ENCODE assay signal across 2 cellular contexts in the genomic region with DNA sequence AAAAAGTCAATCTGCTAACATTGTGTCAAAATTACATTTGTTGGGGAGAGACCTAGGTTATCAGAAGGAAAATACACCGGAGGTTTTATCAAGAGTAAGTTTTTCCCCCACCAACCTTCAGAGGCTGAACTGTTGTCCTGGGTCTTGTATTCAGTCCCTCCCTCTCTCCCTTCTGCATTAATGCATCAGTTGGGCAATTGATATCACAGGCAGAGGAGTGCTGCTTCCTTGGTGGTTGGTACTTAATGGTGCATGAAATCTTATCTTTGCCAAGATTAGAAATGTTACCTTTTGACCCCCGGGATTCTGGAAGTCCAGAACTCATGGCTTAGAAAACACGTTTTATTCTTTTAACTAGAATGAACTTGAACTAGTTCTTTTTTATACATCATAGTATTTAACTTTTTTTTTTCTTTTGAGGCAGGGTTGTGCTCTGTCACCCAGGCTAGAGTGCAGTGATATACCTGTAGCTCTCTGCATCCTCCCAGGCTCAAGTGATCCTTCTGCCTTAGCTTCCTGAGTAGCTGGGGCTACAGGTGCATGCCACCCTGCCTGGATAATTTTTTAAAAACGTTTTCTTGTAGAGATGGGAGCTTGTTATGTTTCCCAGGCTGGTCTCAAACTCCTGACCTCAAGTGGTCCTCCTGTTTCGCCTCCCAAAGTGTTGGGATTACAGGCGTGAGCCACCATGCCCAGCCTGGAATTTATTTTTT.
TF ChIP-seq lines count a peak whose summit lies in the region.

No MANE protein-coding gene starts in this region.

TF ChIP-seq in HEK293, 187 proteins besides CTCF, POLR2A, EP300 and RAD21:
- TF ChIP-seq SCRT1 (tag by site-specific recombination; IDR thresholded peaks at IDR 0.05; ENCODE audit: borderline replicate concordance): peak; percentile 59; the same call in 1 of the 2 replicates
- TF ChIP-seq, protein P1, sequence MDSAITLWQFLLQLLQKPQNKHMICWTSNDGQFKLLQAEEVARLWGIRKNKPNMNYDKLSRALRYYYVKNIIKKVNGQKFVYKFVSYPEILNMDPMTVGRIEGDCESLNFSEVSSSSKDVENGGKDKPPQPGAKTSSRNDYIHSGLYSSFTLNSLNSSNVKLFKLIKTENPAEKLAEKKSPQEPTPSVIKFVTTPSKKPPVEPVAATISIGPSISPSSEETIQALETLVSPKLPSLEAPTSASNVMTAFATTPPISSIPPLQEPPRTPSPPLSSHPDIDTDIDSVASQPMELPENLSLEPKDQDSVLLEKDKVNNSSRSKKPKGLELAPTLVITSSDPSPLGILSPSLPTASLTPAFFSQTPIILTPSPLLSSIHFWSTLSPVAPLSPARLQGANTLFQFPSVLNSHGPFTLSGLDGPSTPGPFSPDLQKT (IDR thresholded peaks at IDR 0.05; ENCODE audit: borderline replicate concordance, low read depth, low read length): no peak
- TF ChIP-seq SCRT2 (tag by site-specific recombination; IDR thresholded peaks at IDR 0.05): peak; percentile 85
TF ChIP-seq in HEK293: peak in this region for 2.

TF ChIP-seq in WTC11, 78 proteins besides CTCF, POLR2A, EP300 and RAD21:
- TF ChIP-seq, protein P2, sequence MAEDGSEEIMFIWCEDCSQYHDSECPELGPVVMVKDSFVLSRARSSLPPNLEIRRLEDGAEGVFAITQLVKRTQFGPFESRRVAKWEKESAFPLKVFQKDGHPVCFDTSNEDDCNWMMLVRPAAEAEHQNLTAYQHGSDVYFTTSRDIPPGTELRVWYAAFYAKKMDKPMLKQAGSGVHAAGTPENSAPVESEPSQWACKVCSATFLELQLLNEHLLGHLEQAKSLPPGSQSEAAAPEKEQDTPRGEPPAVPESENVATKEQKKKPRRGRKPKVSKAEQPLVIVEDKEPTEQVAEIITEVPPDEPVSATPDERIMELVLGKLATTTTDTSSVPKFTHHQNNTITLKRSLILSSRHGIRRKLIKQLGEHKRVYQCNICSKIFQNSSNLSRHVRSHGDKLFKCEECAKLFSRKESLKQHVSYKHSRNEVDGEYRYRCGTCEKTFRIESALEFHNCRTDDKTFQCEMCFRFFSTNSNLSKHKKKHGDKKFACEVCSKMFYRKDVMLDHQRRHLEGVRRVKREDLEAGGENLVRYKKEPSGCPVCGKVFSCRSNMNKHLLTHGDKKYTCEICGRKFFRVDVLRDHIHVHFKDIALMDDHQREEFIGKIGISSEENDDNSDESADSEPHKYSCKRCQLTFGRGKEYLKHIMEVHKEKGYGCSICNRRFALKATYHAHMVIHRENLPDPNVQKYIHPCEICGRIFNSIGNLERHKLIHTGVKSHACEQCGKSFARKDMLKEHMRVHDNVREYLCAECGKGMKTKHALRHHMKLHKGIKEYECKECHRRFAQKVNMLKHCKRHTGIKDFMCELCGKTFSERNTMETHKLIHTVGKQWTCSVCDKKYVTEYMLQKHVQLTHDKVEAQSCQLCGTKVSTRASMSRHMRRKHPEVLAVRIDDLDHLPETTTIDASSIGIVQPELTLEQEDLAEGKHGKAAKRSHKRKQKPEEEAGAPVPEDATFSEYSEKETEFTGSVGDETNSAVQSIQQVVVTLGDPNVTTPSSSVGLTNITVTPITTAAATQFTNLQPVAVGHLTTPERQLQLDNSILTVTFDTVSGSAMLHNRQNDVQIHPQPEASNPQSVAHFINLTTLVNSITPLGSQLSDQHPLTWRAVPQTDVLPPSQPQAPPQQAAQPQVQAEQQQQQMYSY (CRISPR knock-in tag; IDR thresholded peaks at IDR 0.05): no peak
- TF ChIP-seq, protein P3, sequence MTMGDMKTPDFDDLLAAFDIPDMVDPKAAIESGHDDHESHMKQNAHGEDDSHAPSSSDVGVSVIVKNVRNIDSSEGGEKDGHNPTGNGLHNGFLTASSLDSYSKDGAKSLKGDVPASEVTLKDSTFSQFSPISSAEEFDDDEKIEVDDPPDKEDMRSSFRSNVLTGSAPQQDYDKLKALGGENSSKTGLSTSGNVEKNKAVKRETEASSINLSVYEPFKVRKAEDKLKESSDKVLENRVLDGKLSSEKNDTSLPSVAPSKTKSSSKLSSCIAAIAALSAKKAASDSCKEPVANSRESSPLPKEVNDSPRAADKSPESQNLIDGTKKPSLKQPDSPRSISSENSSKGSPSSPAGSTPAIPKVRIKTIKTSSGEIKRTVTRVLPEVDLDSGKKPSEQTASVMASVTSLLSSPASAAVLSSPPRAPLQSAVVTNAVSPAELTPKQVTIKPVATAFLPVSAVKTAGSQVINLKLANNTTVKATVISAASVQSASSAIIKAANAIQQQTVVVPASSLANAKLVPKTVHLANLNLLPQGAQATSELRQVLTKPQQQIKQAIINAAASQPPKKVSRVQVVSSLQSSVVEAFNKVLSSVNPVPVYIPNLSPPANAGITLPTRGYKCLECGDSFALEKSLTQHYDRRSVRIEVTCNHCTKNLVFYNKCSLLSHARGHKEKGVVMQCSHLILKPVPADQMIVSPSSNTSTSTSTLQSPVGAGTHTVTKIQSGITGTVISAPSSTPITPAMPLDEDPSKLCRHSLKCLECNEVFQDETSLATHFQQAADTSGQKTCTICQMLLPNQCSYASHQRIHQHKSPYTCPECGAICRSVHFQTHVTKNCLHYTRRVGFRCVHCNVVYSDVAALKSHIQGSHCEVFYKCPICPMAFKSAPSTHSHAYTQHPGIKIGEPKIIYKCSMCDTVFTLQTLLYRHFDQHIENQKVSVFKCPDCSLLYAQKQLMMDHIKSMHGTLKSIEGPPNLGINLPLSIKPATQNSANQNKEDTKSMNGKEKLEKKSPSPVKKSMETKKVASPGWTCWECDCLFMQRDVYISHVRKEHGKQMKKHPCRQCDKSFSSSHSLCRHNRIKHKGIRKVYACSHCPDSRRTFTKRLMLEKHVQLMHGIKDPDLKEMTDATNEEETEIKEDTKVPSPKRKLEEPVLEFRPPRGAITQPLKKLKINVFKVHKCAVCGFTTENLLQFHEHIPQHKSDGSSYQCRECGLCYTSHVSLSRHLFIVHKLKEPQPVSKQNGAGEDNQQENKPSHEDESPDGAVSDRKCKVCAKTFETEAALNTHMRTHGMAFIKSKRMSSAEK (CRISPR knock-in tag; IDR thresholded peaks at IDR 0.05; ENCODE audit: borderline replicate concordance): no peak
- TF ChIP-seq TCF7 (CRISPR knock-in tag; IDR thresholded peaks at IDR 0.05; ENCODE audit: low read depth) (no peak), ZNF219 (CRISPR knock-in tag; IDR thresholded peaks at IDR 0.05; ENCODE audit: borderline replicate concordance) (no peak), NFATC4 (CRISPR knock-in tag; IDR thresholded peaks at IDR 0.05) (0 out of 2 replicates have a peak, but pooled peaks have one; percentile 31)
- TF ChIP-seq, protein P4, sequence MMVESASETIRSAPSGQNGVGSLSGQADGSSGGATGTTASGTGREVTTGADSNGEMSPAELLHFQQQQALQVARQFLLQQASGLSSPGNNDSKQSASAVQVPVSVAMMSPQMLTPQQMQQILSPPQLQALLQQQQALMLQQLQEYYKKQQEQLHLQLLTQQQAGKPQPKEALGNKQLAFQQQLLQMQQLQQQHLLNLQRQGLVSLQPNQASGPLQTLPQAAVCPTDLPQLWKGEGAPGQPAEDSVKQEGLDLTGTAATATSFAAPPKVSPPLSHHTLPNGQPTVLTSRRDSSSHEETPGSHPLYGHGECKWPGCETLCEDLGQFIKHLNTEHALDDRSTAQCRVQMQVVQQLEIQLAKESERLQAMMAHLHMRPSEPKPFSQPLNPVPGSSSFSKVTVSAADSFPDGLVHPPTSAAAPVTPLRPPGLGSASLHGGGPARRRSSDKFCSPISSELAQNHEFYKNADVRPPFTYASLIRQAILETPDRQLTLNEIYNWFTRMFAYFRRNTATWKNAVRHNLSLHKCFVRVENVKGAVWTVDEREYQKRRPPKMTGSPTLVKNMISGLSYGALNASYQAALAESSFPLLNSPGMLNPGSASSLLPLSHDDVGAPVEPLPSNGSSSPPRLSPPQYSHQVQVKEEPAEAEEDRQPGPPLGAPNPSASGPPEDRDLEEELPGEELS (CRISPR knock-in tag; IDR thresholded peaks at IDR 0.05): no peak
- TF ChIP-seq, protein P5, sequence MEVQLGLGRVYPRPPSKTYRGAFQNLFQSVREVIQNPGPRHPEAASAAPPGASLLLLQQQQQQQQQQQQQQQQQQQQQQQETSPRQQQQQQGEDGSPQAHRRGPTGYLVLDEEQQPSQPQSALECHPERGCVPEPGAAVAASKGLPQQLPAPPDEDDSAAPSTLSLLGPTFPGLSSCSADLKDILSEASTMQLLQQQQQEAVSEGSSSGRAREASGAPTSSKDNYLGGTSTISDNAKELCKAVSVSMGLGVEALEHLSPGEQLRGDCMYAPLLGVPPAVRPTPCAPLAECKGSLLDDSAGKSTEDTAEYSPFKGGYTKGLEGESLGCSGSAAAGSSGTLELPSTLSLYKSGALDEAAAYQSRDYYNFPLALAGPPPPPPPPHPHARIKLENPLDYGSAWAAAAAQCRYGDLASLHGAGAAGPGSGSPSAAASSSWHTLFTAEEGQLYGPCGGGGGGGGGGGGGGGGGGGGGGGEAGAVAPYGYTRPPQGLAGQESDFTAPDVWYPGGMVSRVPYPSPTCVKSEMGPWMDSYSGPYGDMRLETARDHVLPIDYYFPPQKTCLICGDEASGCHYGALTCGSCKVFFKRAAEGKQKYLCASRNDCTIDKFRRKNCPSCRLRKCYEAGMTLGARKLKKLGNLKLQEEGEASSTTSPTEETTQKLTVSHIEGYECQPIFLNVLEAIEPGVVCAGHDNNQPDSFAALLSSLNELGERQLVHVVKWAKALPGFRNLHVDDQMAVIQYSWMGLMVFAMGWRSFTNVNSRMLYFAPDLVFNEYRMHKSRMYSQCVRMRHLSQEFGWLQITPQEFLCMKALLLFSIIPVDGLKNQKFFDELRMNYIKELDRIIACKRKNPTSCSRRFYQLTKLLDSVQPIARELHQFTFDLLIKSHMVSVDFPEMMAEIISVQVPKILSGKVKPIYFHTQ (CRISPR knock-in tag; IDR thresholded peaks at IDR 0.05): no peak
TF ChIP-seq in WTC11: peak in this region for 1.
